In the genomic region with DNA sequence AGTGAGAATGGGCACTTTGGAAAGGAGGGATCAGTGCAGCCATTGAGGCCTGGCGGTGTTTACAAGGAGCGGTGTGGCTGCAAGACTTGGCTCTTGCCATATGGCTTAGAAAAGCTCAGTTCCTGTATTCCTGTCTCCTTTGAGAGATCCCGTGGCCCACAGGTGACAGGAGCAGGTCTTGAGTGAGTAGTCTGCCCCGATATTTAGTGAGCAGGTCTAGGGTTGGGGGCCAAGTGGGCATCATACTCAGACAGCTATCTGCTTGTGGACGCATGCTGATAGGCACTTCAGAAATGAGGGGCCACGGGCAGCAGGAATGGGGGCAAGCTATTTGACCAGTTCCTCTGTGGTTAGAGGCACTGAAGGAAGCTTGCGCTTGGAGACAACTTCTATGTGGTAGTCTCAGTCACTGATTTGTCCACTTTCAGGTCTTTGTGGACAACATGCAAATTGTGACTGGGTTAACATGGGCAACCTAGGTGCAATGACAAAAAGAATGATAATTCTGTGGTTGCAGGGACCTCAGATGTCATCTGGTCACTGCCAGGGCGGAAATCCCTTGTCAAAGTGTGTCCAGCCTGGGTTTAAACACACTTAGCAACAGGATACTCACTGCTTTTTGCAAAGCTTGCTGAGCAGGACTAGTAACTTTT, we compare ENCODE assay signal across 8 cellular contexts. TPM values are rescaled to one million over a fixed set of nuclear protein-coding genes. Genes with fewer than 3 reads are reported as not detected.
DNase-seq lines count a peak whose midpoint lies in the region; ATAC-seq and TF ChIP-seq lines count a peak whose summit lies in the region.

No MANE protein-coding gene starts in this region.

- H3K36me3 ChIP-seq in iPS-18a (ENCODE audit: control insufficient read depth, low read depth, low read length) (peaks cover 32% of the 10 kb centered on the region), suprapubic skin (peaks cover 36% of the 10 kb centered on the region)

- no peak for ATAC-seq in HG03520 (IDR thresholded peaks at IDR 0.05; ENCODE audit: unreplicated experiment)

- POLR2A ChIA-PET in activated CD4-positive, alpha-beta memory T cell treated with anti-CD3 and anti-CD28 coated beads for 36 hours (lab: Charles Lee) = no interaction called here

- peak overlapping the region; percentile 83 for H3K9ac ChIP-seq in iPS-18a (ENCODE audit: low read length)

- TF ChIP-seq EP300 in suprapubic skin (IDR thresholded peaks at IDR 0.05) = no peak

- H3K4me1 ChIP-seq in iPS-18a (ENCODE audit: control insufficient read depth, low read depth, low read length) (peaks cover 10% of the 10 kb centered on the region), suprapubic skin (peaks cover 60% of the 10 kb centered on the region)

- H3K4me3 ChIP-seq in iPS-18a (ENCODE audit: low read length) = peak overlapping the region; percentile 91
- H3K4me3 ChIP-seq in suprapubic skin = peak overlapping the region; percentile 90

- WGBS in suprapubic skin = 61% methylated on average over 7 of the region's 8 CpGs

- TF ChIP-seq POLR2A in suprapubic skin (IDR thresholded peaks at IDR 0.05) = no peak

- CTCF ChIA-PET in activated CD4-positive, alpha-beta memory T cell treated with anti-CD3 and anti-CD28 coated beads for 36 hours (lab: Charles Lee) = interaction anchor here (1.0 to 1.2 kb wide), 2 partner anchors 28 to 860 kb away, joined by 3 read pairs; no protein-coding TSS in a partner anchor

- TF ChIP-seq CTCF in suprapubic skin (IDR thresholded peaks at IDR 0.05) = no peak

- H3K9me3 Mint-ChIP-seq in activated CD4-positive, alpha-beta T cell treated with anti-CD3 and anti-CD28 coated beads, Interleukin-2, amount 10 ng/mL, durations not matched to agents 24 days and 14 days = no peaks in the 10 kb centered on the region
- no peaks in the 10 kb centered on the region for H3K9me3 Mint-ChIP-seq in activated CD4-positive, alpha-beta memory T cell treated with anti-CD3 and anti-CD28 coated beads for 36 hours

- peaks cover 36% of the 10 kb centered on the region for H3K27me3 ChIP-seq in iPS-18a (ENCODE audit: control insufficient read depth, insufficient read depth, low read length)
- peaks cover 2% of the 10 kb centered on the region for H3K27me3 ChIP-seq in suprapubic skin

- peaks cover 49% of the 10 kb centered on the region for H3K36me3 Mint-ChIP-seq in activated CD4-positive, alpha-beta T cell treated with anti-CD3 and anti-CD28 coated beads, Interleukin-2, amount 10 ng/mL, durations not matched to agents 24 days and 14 days (ENCODE audit: low read depth)
- H3K36me3 Mint-ChIP-seq in activated CD4-positive, alpha-beta memory T cell treated with anti-CD3 and anti-CD28 coated beads for 36 hours = peaks cover 37% of the 10 kb centered on the region

- H3K27ac ChIP-seq in iPS-18a (ENCODE audit: low read length) (no peak overlapping the region), suprapubic skin (no peak overlapping the region)

- H3K27ac Mint-ChIP-seq in activated CD4-positive, alpha-beta T cell treated with anti-CD3 and anti-CD28 coated beads, Interleukin-2, amount 10 ng/mL, durations not matched to agents 24 days and 14 days = peak overlapping the region; percentile 82
- H3K27ac Mint-ChIP-seq in activated CD4-positive, alpha-beta memory T cell treated with anti-CD3 and anti-CD28 coated beads for 36 hours = no peak overlapping the region

- H3K4me1 Mint-ChIP-seq in activated CD4-positive, alpha-beta T cell treated with anti-CD3 and anti-CD28 coated beads, Interleukin-2, amount 10 ng/mL, durations not matched to agents 24 days and 14 days = peaks cover 27% of the 10 kb centered on the region
- peaks cover 37% of the 10 kb centered on the region for H3K4me1 Mint-ChIP-seq in activated CD4-positive, alpha-beta memory T cell treated with anti-CD3 and anti-CD28 coated beads for 36 hours (ENCODE audit: low read depth)

- peaks cover 27% of the 10 kb centered on the region for H3K27me3 Mint-ChIP-seq in activated CD4-positive, alpha-beta T cell treated with anti-CD3 and anti-CD28 coated beads, Interleukin-2, amount 10 ng/mL, durations not matched to agents 24 days and 14 days
- peaks cover 15% of the 10 kb centered on the region for H3K27me3 Mint-ChIP-seq in activated CD4-positive, alpha-beta memory T cell treated with anti-CD3 and anti-CD28 coated beads for 36 hours

- intact Hi-C loops in activated CD4-positive, alpha-beta T cell treated with anti-CD3 and anti-CD28 coated beads, Interleukin-2, amount 10 ng/mL, durations not matched to agents 24 days and 14 days (cut with micrococcal nuclease) = loop anchor here (1.0 kb wide), 1 partner anchor 611 kb away; no protein-coding TSS in a partner anchor
- intact Hi-C loops in activated CD4-positive, alpha-beta memory T cell treated with anti-CD3 and anti-CD28 coated beads for 36 hours (cut with micrococcal nuclease) = loop anchor here (5.0 kb wide), 1 partner anchor 440 kb away; the partner anchor contains the start of gene MORF4L1

- H3K9me3 ChIP-seq in iPS-18a (ENCODE audit: control insufficient read depth, low read depth, low read length) (no peaks in the 10 kb centered on the region), suprapubic skin (no peaks in the 10 kb centered on the region)

- H3K4me3 Mint-ChIP-seq in activated CD4-positive, alpha-beta T cell treated with anti-CD3 and anti-CD28 coated beads, Interleukin-2, amount 10 ng/mL, durations not matched to agents 24 days and 14 days = peak overlapping the region; percentile 95
- H3K4me3 Mint-ChIP-seq in activated CD4-positive, alpha-beta memory T cell treated with anti-CD3 and anti-CD28 coated beads for 36 hours = peak overlapping the region; percentile 87

- DNase-seq in activated CD4-positive, alpha-beta T cell treated with anti-CD3 and anti-CD28 coated beads, Interleukin-2, amount 10 ng/mL, durations not matched to agents 24 days and 14 days = no peak
- DNase-seq in activated CD4-positive, alpha-beta T cell treated with anti-CD3 and anti-CD28 coated beads, Interleukin-2, amount 50 U/mL, for 4 hours = no peak
- DNase-seq in activated CD4-positive, alpha-beta memory T cell treated with anti-CD3 and anti-CD28 coated beads for 36 hours = no peak
- DNase-seq in suprapubic skin (ENCODE audit: low spot score in 2 of 2) (no peak), GM19238 (ENCODE audit: insufficient read length, low spot score) (no peak), DMS79 treated with DMSO at 0.1 percent for 48 hours (lab: John Stamatoyannopoulos, UW) (no peak)

RNA-seq across cellular contexts. Expression of gene TMED3, which starts 1.1 kb away (rescaled TPM):
- 53.9 and 54.3 TPM in 2 replicates for total RNA-seq in activated CD4-positive, alpha-beta T cell treated with anti-CD3 and anti-CD28 coated beads, Interleukin-2, amount 10 ng/mL, durations not matched to agents 24 days and 14 days
- total RNA-seq in activated CD4-positive, alpha-beta memory T cell treated with anti-CD3 and anti-CD28 coated beads for 36 hours = 10 to 100 TPM; 37.8 to 40.1 TPM
- 100 to 1,000 TPM in 3 of 4 donors, 10 to 100 TPM in 1; 62.6 to 154 (median 127) TPM for total RNA-seq in suprapubic skin

RNA-seq across cellular contexts. Expression of gene ANKRD34C, which starts 29.5 kb away (rescaled TPM):
- total RNA-seq in activated CD4-positive, alpha-beta T cell treated with anti-CD3 and anti-CD28 coated beads, Interleukin-2, amount 10 ng/mL, durations not matched to agents 24 days and 14 days = not detected in 2 replicates
- not detected for total RNA-seq in activated CD4-positive, alpha-beta memory T cell treated with anti-CD3 and anti-CD28 coated beads for 36 hours
- not detected for total RNA-seq in suprapubic skin
